Comparison of ENCODE assay signal across 10 cellular contexts in the genomic region with DNA sequence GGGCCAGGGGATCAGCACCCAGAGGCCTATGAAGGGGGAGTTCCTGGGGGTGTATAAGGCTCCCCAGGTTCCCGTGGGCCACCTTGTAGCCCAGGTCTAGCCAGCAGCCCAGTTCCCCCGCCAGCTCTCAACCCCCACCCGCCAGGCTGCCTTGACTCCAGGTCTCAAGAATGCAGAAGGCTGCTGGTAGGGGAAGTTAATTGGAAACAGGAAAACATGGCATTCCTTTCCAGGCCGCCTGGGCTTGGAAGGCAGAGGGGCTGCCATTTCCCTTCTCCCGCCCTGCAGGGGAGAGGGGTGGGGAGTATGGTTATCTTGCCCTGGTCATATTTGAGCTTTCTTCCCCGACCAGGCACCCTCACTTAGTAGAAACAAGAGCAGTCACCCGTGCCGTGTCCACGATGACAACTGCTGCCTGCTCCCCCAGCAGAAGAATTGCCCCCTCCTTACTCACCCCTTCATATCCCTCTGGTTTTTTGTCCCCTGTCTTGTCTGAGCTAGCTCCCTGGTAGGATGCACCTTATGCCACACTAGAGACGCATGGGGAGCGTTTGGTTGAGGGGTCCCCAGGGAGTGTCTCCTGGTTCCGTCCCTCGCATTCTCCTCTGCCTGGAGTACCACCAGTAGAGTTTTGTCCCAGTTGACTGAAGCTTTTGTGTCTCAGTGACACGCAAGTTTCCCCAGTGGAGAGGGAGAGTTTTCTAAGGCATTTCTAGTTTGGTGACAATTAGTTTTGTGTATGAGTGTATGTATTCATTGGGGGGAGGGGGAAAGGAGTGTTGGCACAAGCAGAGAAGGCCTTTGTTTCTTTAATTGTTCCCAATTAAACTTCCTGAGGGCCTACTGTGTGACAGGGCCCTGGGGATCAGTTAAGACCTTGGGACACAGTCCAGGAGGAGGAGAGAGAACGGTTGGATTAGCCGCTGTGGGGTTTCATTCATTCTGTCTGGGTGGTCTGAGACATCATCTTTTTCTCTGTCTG. TPM values are rescaled to one million over a fixed set of nuclear protein-coding genes. Genes with fewer than 3 reads are reported as not detected.
DNase-seq lines count a peak whose midpoint lies in the region; ATAC-seq and TF ChIP-seq lines count a peak whose summit lies in the region.
"Had no signal": no experiment of that assay in that cellular context is flagged by ENCODE, and none has a peak within 500 bp of the region (broad histone marks: within the 10 kb centered on the region; RNA-seq: fewer than 3 reads in every experiment).

No MANE protein-coding gene starts in this region.

- no peak for DNase-seq in CD4-positive, alpha-beta T cell
- DNase-seq in NCI-H2171 treated with DMSO at 0.1 percent for 48 hours (lab: John Stamatoyannopoulos, UW) (peak; percentile 64), fibroblast of lung (ENCODE audit: low read depth in 2 of 2) (peak; percentile 32 to 80), trophoblast cell (peak; percentile 76 to 86), T-helper 2 cell (no peak), colonic mucosa (no peak)
- DNase-seq in stimulated activated CD4-positive, alpha-beta T cell treated with anti-CD3 and anti-CD28 coated beads, Interleukin-15, amount 100 ng/mL, for 24 hours = no peak
- DNase-seq in activated CD4-positive, CD25-positive, alpha-beta regulatory T cell treated with anti-CD3 and anti-CD28 coated beads, Interleukin-2, amount 50 U/mL, for 72 hours = no peak
- DNase-seq: activated T-cell treated with anti-CD3 and anti-CD28 coated beads, Interleukin-2, amount 50 U/mL, for 4 hours had no signal

- H3K4me3 Mint-ChIP-seq in CD4-positive, alpha-beta T cell = peak overlapping the region; percentile 38
- H3K4me3 Mint-ChIP-seq: activated T-cell treated with anti-CD3 and anti-CD28 coated beads, Interleukin-2, amount 50 U/mL, for 4 hours had no signal

- POLR2A ChIA-PET in CD4-positive, alpha-beta T cell (lab: Charles Lee) = interaction anchor here (0.5 to 2.5 kb wide), 3 partner anchors 14 to 42 kb away, joined by 3 to 10 read pairs (median 4); no protein-coding TSS in a partner anchor

- H3K9me3 ChIP-seq in CD4-positive, alpha-beta T cell (ENCODE audit: control insufficient read depth, low read length) = no peaks in the 10 kb centered on the region
- H3K9me3 ChIP-seq in fibroblast of lung (ENCODE audit: control insufficient read depth, insufficient read depth, low read depth, low read length) = no peaks in the 10 kb centered on the region
- peaks cover 2% of the 10 kb centered on the region for H3K9me3 ChIP-seq in trophoblast cell (ENCODE audit: insufficient read depth, low read depth, low read length)
- no peaks in the 10 kb centered on the region for H3K9me3 ChIP-seq in colonic mucosa
- H3K9me3 ChIP-seq: left lung had no signal

- H2BK120ac ChIP-seq in trophoblast cell (ENCODE audit: insufficient read depth, low read length, poor library complexity) = peak overlapping the region; percentile 89

- H2AK5ac ChIP-seq in trophoblast cell (ENCODE audit: low read length) = peak overlapping the region; percentile 81

- no peaks in the 10 kb centered on the region for H3K27me3 ChIP-seq in CD4-positive, alpha-beta T cell (ENCODE audit: control insufficient read depth, insufficient read depth, low read length)
- no peaks in the 10 kb centered on the region for H3K27me3 ChIP-seq in fibroblast of lung (ENCODE audit: control insufficient read depth, insufficient read depth, low read length)
- H3K27me3 ChIP-seq in trophoblast cell (ENCODE audit: insufficient read depth, low read length) = no peaks in the 10 kb centered on the region
- no peaks in the 10 kb centered on the region for H3K27me3 ChIP-seq in colonic mucosa
- H3K27me3 ChIP-seq: left lung had no signal

- H4K12ac ChIP-seq in trophoblast cell (ENCODE audit: low read depth, low read length) = peak overlapping the region; percentile 62

- peak overlapping the region; percentile 99 for H3K4ac ChIP-seq in trophoblast cell (ENCODE audit: low read depth, low read length)

- no peak overlapping the region for H3K27ac ChIP-seq in CD4-positive, alpha-beta T cell (ENCODE audit: low read depth, low read length)
- H3K27ac ChIP-seq in fibroblast of lung (ENCODE audit: insufficient read depth, low read length) (no peak overlapping the region), trophoblast cell (ENCODE audit: low read depth, low read length) (peak overlapping the region; percentile 98), colonic mucosa (no peak overlapping the region)

- peaks cover 83% of the 10 kb centered on the region for H3K79me2 ChIP-seq in fibroblast of lung (ENCODE audit: control insufficient read depth, insufficient read depth, low read length)
- H3K79me2 ChIP-seq in trophoblast cell (ENCODE audit: control insufficient read depth, insufficient read depth, low read length, poor library complexity) = peaks cover 64% of the 10 kb centered on the region

- no peak for ATAC-seq in CD4-positive, alpha-beta T cell (ENCODE audit: poor library complexity)
- ATAC-seq: activated T-cell treated with anti-CD3 and anti-CD28 coated beads, Interleukin-2, amount 50 U/mL, for 4 hours; left lung had no signal

- H3K4me1 ChIP-seq in fibroblast of lung (ENCODE audit: control insufficient read depth, extremely low read depth, insufficient read depth, low read length) (peaks cover 4% of the 10 kb centered on the region), trophoblast cell (ENCODE audit: control insufficient read depth in 1 of 2, insufficient read depth in 2 of 2, low read length in 2 of 2) (peaks cover 23 to 26% of the 10 kb centered on the region in 2 experiments), colonic mucosa (peaks cover 8% of the 10 kb centered on the region)

- no peak overlapping the region for H3K23ac ChIP-seq in trophoblast cell (ENCODE audit: low read length)

- peak overlapping the region; percentile 35 for H3K27ac Mint-ChIP-seq in CD4-positive, alpha-beta T cell

- CTCF ChIA-PET in CD4-positive, alpha-beta T cell (lab: Charles Lee) = interaction anchor here (1.4 kb wide), 1 partner anchor 98 kb away, joined by 3 read pairs; a partner anchor contains a TSS

- H2BK5ac ChIP-seq in trophoblast cell (ENCODE audit: low read depth, low read length, poor library complexity) = peak overlapping the region; percentile 96

- H3K14ac ChIP-seq in trophoblast cell (ENCODE audit: low read length) = peak overlapping the region; percentile 96

- peaks cover 28% of the 10 kb centered on the region for H3K79me1 ChIP-seq in trophoblast cell (ENCODE audit: low read length)

- H3K27me3 Mint-ChIP-seq in CD4-positive, alpha-beta T cell = no peaks in the 10 kb centered on the region

- no peak overlapping the region for H2AFZ ChIP-seq in fibroblast of lung (ENCODE audit: low read length)
- H2AFZ ChIP-seq in trophoblast cell (ENCODE audit: insufficient read depth, low read length, poor library complexity) = no peak overlapping the region

- H3K36me3 Mint-ChIP-seq in CD4-positive, alpha-beta T cell (ENCODE audit: low read depth) = peaks cover 40% of the 10 kb centered on the region

- H3K4me1 Mint-ChIP-seq in CD4-positive, alpha-beta T cell (ENCODE audit: low read depth) = peaks cover 48% of the 10 kb centered on the region

- H3K4me3 ChIP-seq in fibroblast of lung (replicated peaks in 1 of 4; ENCODE audit: control extremely low read depth in 1 of 4, insufficient read depth in 1 of 4, low read depth in 3 of 4, low read length in 4 of 4) (peak overlapping the region in 1 of 4 experiments; percentile 6), trophoblast cell (ENCODE audit: low read depth, low read length) (no peak overlapping the region), colonic mucosa (no peak overlapping the region)
- H3K4me3 ChIP-seq: left lung had no signal

- H3K9ac ChIP-seq in fibroblast of lung (ENCODE audit: insufficient read depth, low read length) (no peak overlapping the region), trophoblast cell (ENCODE audit: low read length) (no peak overlapping the region), colonic mucosa (ENCODE audit: low read depth in 2 of 2, low read length in 2 of 2) (no peak overlapping the region)

- no peaks in the 10 kb centered on the region for H3K9me3 Mint-ChIP-seq in CD4-positive, alpha-beta T cell
- H3K9me3 Mint-ChIP-seq: activated T-cell treated with anti-CD3 and anti-CD28 coated beads, Interleukin-2, amount 50 U/mL, for 4 hours had no signal

- peak overlapping the region; percentile 70 for H4K8ac ChIP-seq in trophoblast cell (ENCODE audit: low read depth, low read length)

- H3K36me3 ChIP-seq in fibroblast of lung (ENCODE audit: control insufficient read depth, insufficient read depth, low read length) = no peaks in the 10 kb centered on the region
- H3K36me3 ChIP-seq in trophoblast cell (ENCODE audit: control insufficient read depth in 1 of 2, insufficient read depth in 2 of 2, low read length in 2 of 2) = peaks cover 6 to 9% of the 10 kb centered on the region in 2 experiments
- H3K36me3 ChIP-seq in colonic mucosa = no peaks in the 10 kb centered on the region

- H4K91ac ChIP-seq in trophoblast cell (ENCODE audit: low read depth, low read length) = peak overlapping the region; percentile 95

- no peak overlapping the region for H3K4me2 ChIP-seq in fibroblast of lung (ENCODE audit: extremely low read depth, insufficient read depth, low read length)
- H3K4me2 ChIP-seq in trophoblast cell (ENCODE audit: low read length) = peak overlapping the region; percentile 37

- TF ChIP-seq CTCF in CD4-positive, alpha-beta T cell (IDR thresholded peaks at IDR 0.05) = no peak
- no peak for TF ChIP-seq CTCF in fibroblast of lung (conservative IDR thresholded peaks at IDR 0.05 in 1 of 2, IDR thresholded peaks at IDR 0.05 in 1 of 2; ENCODE audit: low read depth in 1 of 2, low read length in 2 of 2)
- no peak for TF ChIP-seq CTCF in colonic mucosa (IDR thresholded peaks at IDR 0.05)

- no CpG with 5 or more reads among the region's 16 CpGs for WGBS in trophoblast cell (ENCODE audit: extremely low coverage, insufficient coverage, insufficient read length)

- intact Hi-C loops in CD4-positive, alpha-beta T cell (cut with DNase I, micrococcal nuclease) = loop anchor here in 1 of 2 experiments (5.0 kb wide), 2 partner anchors 84 to 176 kb away; no protein-coding TSS in a partner anchor
- intact Hi-C loops in colonic mucosa (cut with DNase I) = no loop called here

- peak overlapping the region; percentile 93 for H2BK12ac ChIP-seq in trophoblast cell (ENCODE audit: low read length)

- H3K18ac ChIP-seq in trophoblast cell (ENCODE audit: low read length) = peak overlapping the region; percentile 93

- H4K20me1 ChIP-seq in fibroblast of lung (ENCODE audit: control insufficient read depth, extremely low read depth, insufficient read depth, low read length) = peaks cover 4% of the 10 kb centered on the region

RNA-seq across cellular contexts. Expression of a gene that starts 4.5 kb away (rescaled TPM):
- 10 to 100 TPM; 21.2 to 22.0 TPM for total RNA-seq in CD4-positive, alpha-beta T cell
- total RNA-seq in fibroblast of lung = 3.3 and 3.8 TPM in 2 replicates
- 0.44 and 0.54 TPM in 2 replicates for polyA plus RNA-seq in fibroblast of lung
- 7.0 and 8.8 TPM in 2 replicates for polyA plus RNA-seq in fibroblast of lung (2012)
- 11.9 and 14.5 TPM in 2 replicates for polyA minus RNA-seq in fibroblast of lung (ENCODE audit: low replicate concordance)
- polyA plus RNA-seq in trophoblast cell (2013) = 16.3 and 17.4 TPM in 2 replicates
- total RNA-seq in colonic mucosa = 10 to 100 TPM; 11.7 to 13.4 TPM

RNA-seq across cellular contexts. Expression of a gene that starts 40.5 kb away (rescaled TPM):
- under 1 TPM; 0.81 to 0.88 TPM for total RNA-seq in CD4-positive, alpha-beta T cell
- total RNA-seq in fibroblast of lung = 0.17 TPM in 1 of 2 replicates, not detected in the other
- polyA plus RNA-seq in fibroblast of lung = 0.02 TPM in 1 of 2 replicates, not detected in the other
- polyA plus RNA-seq in fibroblast of lung (2012) = 0.09 TPM in 1 of 2 replicates, not detected in the other
- not detected in 2 replicates for polyA minus RNA-seq in fibroblast of lung (ENCODE audit: low replicate concordance)
- 0.01 and 0.08 TPM in 2 replicates for polyA plus RNA-seq in trophoblast cell (2013)
- under 1 TPM; 0.10 to 0.21 TPM for total RNA-seq in colonic mucosa

Comparison
In these comparisons a context has a peak if more than half of its experiments do, and no peak if none do; other contexts are left out.
1. DNase-seq: peak in NCI-H2171 treated with DMSO at 0.1 percent for 48 hours (single experiment), fibroblast of lung (2 of 2) and trophoblast cell (2 of 2); none in CD4-positive, alpha-beta T cell (0 of 10), T-helper 2 cell (0 of 5), stimulated activated CD4-positive, alpha-beta T cell treated with anti-CD3 and anti-CD28 coated beads, Interleukin-15, amount 100 ng/mL, for 24 hours (single experiment), colonic mucosa (single experiment) and activated CD4-positive, CD25-positive, alpha-beta regulatory T cell treated with anti-CD3 and anti-CD28 coated beads, Interleukin-2, amount 50 U/mL, for 72 hours (single experiment).